8 cellular contexts compared by ENCODE assay signal in the genomic region with DNA sequence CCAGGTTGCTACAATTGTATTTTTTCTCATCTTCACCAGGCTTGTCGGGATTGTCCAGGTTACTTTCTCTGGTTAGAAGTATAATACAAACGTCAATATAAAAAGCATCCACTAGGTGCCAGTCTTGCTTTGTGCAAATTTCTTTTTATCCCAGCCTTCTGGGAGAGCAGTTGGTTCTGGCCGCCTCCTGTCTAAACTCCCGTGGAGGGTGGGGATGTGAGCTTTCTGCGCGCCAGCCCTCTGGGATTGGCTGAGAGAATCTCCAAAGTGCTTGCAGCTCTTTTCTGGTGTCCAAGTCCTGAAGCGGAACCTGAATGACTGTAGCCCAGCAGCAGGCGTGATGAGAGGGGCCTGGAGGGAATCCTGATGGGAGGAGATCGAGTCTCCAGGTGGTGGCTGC. TPM values are rescaled to one million over a fixed set of nuclear protein-coding genes. Genes with fewer than 3 reads are reported as not detected.
DNase-seq lines count a peak whose midpoint lies in the region; ATAC-seq, FAIRE-seq and TF ChIP-seq lines count a peak whose summit lies in the region.

No MANE protein-coding gene starts in this region.

- no peaks in the 10 kb centered on the region for H4K20me1 ChIP-seq in BLaER1

- H3K9ac ChIP-seq in BLaER1 = no peak overlapping the region

- peak; percentile 62 for TF ChIP-seq CTCF in lower lobe of right lung (IDR thresholded peaks at IDR 0.05)

- H3K36me3 ChIP-seq in BLaER1 (no peaks in the 10 kb centered on the region), lower lobe of right lung (no peaks in the 10 kb centered on the region)

- DNase-seq in GM19240 (ENCODE audit: insufficient read length, low spot score) (peak; percentile 52), NCI-H2107 treated with DMSO at 0.1 percent for 48 hours (lab: John Stamatoyannopoulos, UW; ENCODE audit: unreplicated experiment) (peak; percentile 73), ecto neural progenitor cell (ENCODE audit: low spot score) (peak; percentile 83), lower lobe of right lung (no peak), superior temporal gyrus (ENCODE audit: extremely low spot score) (peak; percentile 96)

- H3K27ac ChIP-seq in BLaER1 (no peak overlapping the region), lower lobe of right lung (no peak overlapping the region)

- FAIRE-seq in TTC549 (lab: Jason Lieb, UNC) = peak; percentile 95

- no peaks in the 10 kb centered on the region for H3K27me3 ChIP-seq in BLaER1
- no peaks in the 10 kb centered on the region for H3K27me3 ChIP-seq in lower lobe of right lung (ENCODE audit: low read depth)

- H3K4me2 ChIP-seq in BLaER1 = peak overlapping the region; percentile 75

- ATAC-seq in lower lobe of right lung (peak; percentile 86 to 92), HG03521 (IDR thresholded peaks at IDR 0.05; ENCODE audit: unreplicated experiment) (no peak)

- H3K4me1 ChIP-seq in BLaER1 = peaks cover 16% of the 10 kb centered on the region
- H3K4me1 ChIP-seq in lower lobe of right lung = peaks cover 8% of the 10 kb centered on the region

- no peak overlapping the region for H3K4me3 ChIP-seq in BLaER1
- no peak overlapping the region for H3K4me3 ChIP-seq in lower lobe of right lung

- no peaks in the 10 kb centered on the region for H3K9me3 ChIP-seq in BLaER1
- no peaks in the 10 kb centered on the region for H3K9me3 ChIP-seq in lower lobe of right lung

- intact Hi-C loops in lower lobe of right lung (cut with DNase I) = no loop called here

RNA-seq across cellular contexts. Expression of gene TOGARAM2, which starts 22.4 kb away (rescaled TPM):
- 15.4 TPM for total RNA-seq in lower lobe of right lung
